ENCODE assay signal across 18 cellular contexts in genomic region chr10:126156545-126156944, GRCh38.
DNase-seq lines count a peak whose midpoint lies in the region; ATAC-seq and TF ChIP-seq lines count a peak whose summit lies in the region.
"Had no signal": no experiment of that assay in that cellular context is flagged by ENCODE, and none has a peak within 500 bp of the region (broad histone marks: within the 10 kb centered on the region; RNA-seq: fewer than 3 reads in every experiment).

No MANE protein-coding gene starts in this region.

- no peak overlapping the region for H4K8ac ChIP-seq in neuronal stem cell (ENCODE audit: low read depth, low read length)

- H3K36me3 ChIP-seq in heart left ventricle (no peaks in the 10 kb centered on the region), right atrium auricular region (no peaks in the 10 kb centered on the region), SK-N-MC (ENCODE audit: insufficient read depth, low read length) (no peaks in the 10 kb centered on the region), neuronal stem cell (replicated peaks in 1 of 2; ENCODE audit: control insufficient read depth in 2 of 2, insufficient read depth in 2 of 2, low read length in 2 of 2) (no peaks in the 10 kb centered on the region)
- H3K36me3 ChIP-seq: Peyer's patch, SJSA1 had no signal

- H3K23ac ChIP-seq in neuronal stem cell (ENCODE audit: low read depth, low read length, poor library complexity) = no peak overlapping the region

- POLR2A ChIA-PET in MCF 10A (lab: Yijun Ruan, JAX) = no interaction called here

- peak overlapping the region in 3 of 12 donors; percentile 36 to 64 (median 41) for H3K27ac ChIP-seq in heart left ventricle
- H3K27ac ChIP-seq in right atrium auricular region = no peak overlapping the region
- H3K27ac ChIP-seq in SK-N-MC = no peak overlapping the region
- H3K27ac ChIP-seq in neuronal stem cell (replicated peaks; ENCODE audit: low read length) = no peak overlapping the region
- H3K27ac ChIP-seq: 22Rv1, C4-2B, Peyer's patch, SJSA1 had no signal

- no TSS peak for BruUV-seq in MCF 10A (replicated peaks; lab: Mats Ljungman, UMichigan)

- no peak overlapping the region for H3K27ac Mint-ChIP-seq in MCF 10A (ENCODE audit: low read depth, unreplicated experiment)

- no peak overlapping the region for H3K18ac ChIP-seq in neuronal stem cell (ENCODE audit: low read length)

- H3K36me3 Mint-ChIP-seq in MCF 10A (ENCODE audit: insufficient read depth, unreplicated experiment) = no peaks in the 10 kb centered on the region

- no peaks in the 10 kb centered on the region for H3K4me1 Mint-ChIP-seq in MCF 10A (ENCODE audit: insufficient read depth, unreplicated experiment)

- ATAC-seq in heart left ventricle = peak; percentile 43 to 90 (median 70)

- peaks cover 0 to 26% (median 3%) of the 10 kb centered on the region in 12 donors for H3K4me1 ChIP-seq in heart left ventricle
- peaks cover 0 to 11% of the 10 kb centered on the region in 2 donors for H3K4me1 ChIP-seq in right atrium auricular region
- H3K4me1 ChIP-seq in neuronal stem cell (ENCODE audit: control insufficient read depth in 2 of 2, insufficient read depth in 1 of 2, low read depth in 1 of 2, low read length in 2 of 2) = peaks cover 20 to 45% of the 10 kb centered on the region in 2 donors
- H3K4me1 ChIP-seq: Peyer's patch, SJSA1 had no signal

- no peak overlapping the region for H3K14ac ChIP-seq in neuronal stem cell (ENCODE audit: low read length)

- CTCF ChIA-PET in MCF 10A (lab: Yijun Ruan, JAX) = interaction anchor here (0.6 kb wide), 1 partner anchor 790 kb away, joined by 3 read pairs; no protein-coding TSS in a partner anchor

- no peak overlapping the region for H2BK120ac ChIP-seq in neuronal stem cell (ENCODE audit: low read depth, low read length)

- no peak overlapping the region for H3K4ac ChIP-seq in neuronal stem cell (ENCODE audit: low read length)

- H3K4me2 ChIP-seq in neuronal stem cell (ENCODE audit: insufficient read depth, low read length, poor library complexity, severe bottlenecking) = no peak overlapping the region

- H3K9me3 Mint-ChIP-seq in MCF 10A (ENCODE audit: unreplicated experiment) = no peaks in the 10 kb centered on the region

- no peak overlapping the region for H4K91ac ChIP-seq in neuronal stem cell (ENCODE audit: low read depth, low read length, poor library complexity)

- H3K27me3 Mint-ChIP-seq in MCF 10A (ENCODE audit: insufficient read depth, unreplicated experiment) = peaks cover 28% of the 10 kb centered on the region

- no peak overlapping the region for H2BK12ac ChIP-seq in neuronal stem cell (ENCODE audit: low read length)

- H3K27me3 ChIP-seq in heart left ventricle (no peaks in the 10 kb centered on the region), right atrium auricular region (no peaks in the 10 kb centered on the region), neuronal stem cell (ENCODE audit: control insufficient read depth in 3 of 3, insufficient read depth in 3 of 3, low read depth in 1 of 3, low read length in 3 of 3) (no peaks in the 10 kb centered on the region)
- H3K27me3 ChIP-seq: Peyer's patch had no signal

- intact Hi-C loops in heart left ventricle (cut with DNase I) (no loop called here), MCF 10A (cut with micrococcal nuclease) (no loop called here)

- no peak for TF ChIP-seq POLR2A in heart left ventricle (IDR thresholded peaks at IDR 0.05)

- in situ Hi-C loops in ACHN (cut with HindIII; ENCODE audit: low pct_ligation_motif_present, low pct_unique_long_range_greater_than_20kb, low sequenced_read_pairs) = no loop called here

- H2BK5ac ChIP-seq in neuronal stem cell (ENCODE audit: low read length) = no peak overlapping the region

- H2AFZ ChIP-seq in neuronal stem cell (ENCODE audit: low read length) = peak overlapping the region; percentile 78

- no peaks in the 10 kb centered on the region for H3K79me1 ChIP-seq in neuronal stem cell (ENCODE audit: low read depth, low read length)

- H3K4me3 Mint-ChIP-seq in MCF 10A (ENCODE audit: unreplicated experiment) = no peak overlapping the region

- no peak overlapping the region for H2AK5ac ChIP-seq in neuronal stem cell (ENCODE audit: low read depth, low read length)

- peaks cover 0 to 8% (median under 1%) of the 10 kb centered on the region in 12 donors for H3K9me3 ChIP-seq in heart left ventricle
- H3K9me3 ChIP-seq in right atrium auricular region = no peaks in the 10 kb centered on the region
- no peaks in the 10 kb centered on the region for H3K9me3 ChIP-seq in SK-N-MC (ENCODE audit: low read depth, low read length)
- no peaks in the 10 kb centered on the region for H3K9me3 ChIP-seq in neuronal stem cell (replicated peaks in 1 of 2; ENCODE audit: control insufficient read depth in 2 of 2, insufficient read depth in 1 of 2, low read depth in 1 of 2, low read length in 2 of 2)
- H3K9me3 ChIP-seq: Peyer's patch, SJSA1 had no signal

- TF ChIP-seq CTCF in heart left ventricle (IDR thresholded peaks at IDR 0.05) = no peak
- TF ChIP-seq CTCF in right atrium auricular region (IDR thresholded peaks at IDR 0.05) = no peak
- TF ChIP-seq CTCF in MCF 10A (IDR thresholded peaks at IDR 0.05; ENCODE audit: unreplicated experiment) = no peak

- H2BK15ac ChIP-seq in neuronal stem cell (ENCODE audit: low read length) = no peak overlapping the region

- peak in 2 of 5 donors; percentile 28 to 34 for DNase-seq in heart left ventricle
- DNase-seq in right atrium auricular region (ENCODE audit: low spot score) = no peak
- no peak for DNase-seq in SK-N-MC (ENCODE audit: low read depth, low spot score)
- peak; percentile 32 for DNase-seq in islet precursor cell
- no peak for DNase-seq in neuronal stem cell (ENCODE audit: low spot score)
- DNase-seq in MCF 10A (ENCODE audit: unreplicated experiment) = no peak
- DNase-seq in ACHN = no peak
- no peak for DNase-seq in inferior parietal cortex (ENCODE audit: extremely low spot score)
- DNase-seq: Karpas-422, NCI-H1694, NCI-H2171, NCI-H345, NCI-H524, NCI-H82, Peyer's patch had no signal

- H3K9ac ChIP-seq in SK-N-MC (ENCODE audit: insufficient read length) (no peak overlapping the region), neuronal stem cell (ENCODE audit: low read depth, low read length, poor library complexity) (no peak overlapping the region)

- H3K4me3 ChIP-seq in heart left ventricle = no peak overlapping the region
- no peak overlapping the region for H3K4me3 ChIP-seq in right atrium auricular region
- peak overlapping the region; percentile 55 for H3K4me3 ChIP-seq in SK-N-MC
- no peak overlapping the region for H3K4me3 ChIP-seq in neuronal stem cell (ENCODE audit: low read length in 2 of 2)
- H3K4me3 ChIP-seq: Peyer's patch, SJSA1 had no signal

- WGBS in heart left ventricle, 4 donors = 55 to 70% (median 62%) methylated on average over 5 of the region's 5 CpGs
- no CpG with 5 or more reads among the region's 5 CpGs for WGBS in neuronal stem cell (ENCODE audit: extremely low coverage in 2 of 2, insufficient read length in 2 of 2, insufficient replicate concordance in 1 of 2), 2 donors
